ENCODE assay signal across 8 cellular contexts in genomic region chr16:75026227-75026891, GRCh38. TPM values are rescaled to one million over a fixed set of nuclear protein-coding genes. Genes with fewer than 3 reads are reported as not detected.
DNase-seq lines count a peak whose midpoint lies in the region; ATAC-seq and TF ChIP-seq lines count a peak whose summit lies in the region.
"Not testable (repeated sequence)": the region's sequence is repeated elsewhere in the genome, so short reads cannot be mapped to it uniquely, and the experiment has no call there.

No MANE protein-coding gene starts in this region.

- not testable (repeated sequence) for TF ChIP-seq CTCF in HEK293 (tag by site-specific recombination; IDR thresholded peaks at IDR 0.05); colonic mucosa (IDR thresholded peaks at IDR 0.05); parathyroid adenoma (IDR thresholded peaks at IDR 0.05); suprapubic skin (IDR thresholded peaks at IDR 0.05)

- H3K9ac ChIP-seq in colonic mucosa (ENCODE audit: low read depth in 2 of 2, low read length in 2 of 2); parathyroid adenoma: not testable (repeated sequence)

- not testable (repeated sequence) for H3K9me3 ChIP-seq in HEK293 (ENCODE audit: control insufficient read depth, insufficient read depth, low read depth, low read length); colonic mucosa; parathyroid adenoma (ENCODE audit: control insufficient read depth, low read length); suprapubic skin

- not testable (repeated sequence) for H3K27ac ChIP-seq in HEK293 (ENCODE audit: extremely low read depth, low read depth, low read length)
- H3K27ac ChIP-seq in colonic mucosa (peak overlapping the region; percentile 22), parathyroid adenoma (peak overlapping the region; percentile 55), suprapubic skin (peak overlapping the region; percentile 72)

- POLR2A ChIA-PET in HEK293 (lab: Yijun Ruan, JAX), result interaction anchor here (0.6 kb wide), 1 partner anchor 391 kb away, joined by 7 read pairs; no protein-coding TSS in a partner anchor

- not testable (repeated sequence) for TF ChIP-seq EP300 in suprapubic skin (IDR thresholded peaks at IDR 0.05)

- H3K27me3 ChIP-seq in colonic mucosa; parathyroid adenoma (ENCODE audit: control insufficient read depth, insufficient read depth, low read length); suprapubic skin: not testable (repeated sequence)

- ATAC-seq in SK-N-SH treated with all-trans-retinoic acid at 6 μM for 48 hours (peak; percentile 19; the same call in 1 of the 3 replicates), left lobe of liver (peak; percentile 77)

- not testable (repeated sequence) for H3K36me3 ChIP-seq in HEK293 (ENCODE audit: control insufficient read depth in 2 of 2, insufficient read depth in 1 of 2, low read length in 2 of 2); colonic mucosa; parathyroid adenoma (ENCODE audit: control insufficient read depth, insufficient read depth, low read length); suprapubic skin

- peaks cover 34% of the 10 kb centered on the region for H3K79me2 ChIP-seq in parathyroid adenoma

- not testable (repeated sequence) for H3K4me3 ChIP-seq in HEK293 (ENCODE audit: low read depth, low read length); colonic mucosa; parathyroid adenoma (ENCODE audit: low read depth, low read length); suprapubic skin

- H3K4me1 ChIP-seq in HEK293 (ENCODE audit: control insufficient read depth, insufficient read depth, low read length); colonic mucosa; parathyroid adenoma: not testable (repeated sequence)
- H3K4me1 ChIP-seq in suprapubic skin, result peaks cover 14% of the 10 kb centered on the region

- 67% methylated on average over 10 of the region's 10 CpGs for WGBS in suprapubic skin

- not testable (repeated sequence) for H2AFZ ChIP-seq in parathyroid adenoma

- DNase-seq in AG08395 (ENCODE audit: low spot score) (peak; percentile 81), fibroblast of the conjunctiva (ENCODE audit: low read depth) (peak; percentile 88)
- DNase-seq in colonic mucosa; left lobe of liver (ENCODE audit: low spot score); suprapubic skin (ENCODE audit: low spot score in 2 of 2): not testable (repeated sequence)

- CTCF ChIA-PET in HEK293 (lab: Yijun Ruan, JAX), result interaction anchor here (0.7 to 1.0 kb wide), 2 partner anchors 14 to 28 kb away, joined by 4 read pairs; partner anchors contain the start of gene ZNRF1

- H3K4me2 ChIP-seq in parathyroid adenoma (ENCODE audit: low read length), result not testable (repeated sequence)

- TF ChIP-seq POLR2A in suprapubic skin (IDR thresholded peaks at IDR 0.05), result not testable (repeated sequence)

- intact Hi-C loops in colonic mucosa (cut with DNase I), result not testable (repeated sequence)

TF ChIP-seq in HEK293, 187 proteins besides CTCF, POLR2A, EP300 and RAD21:
- TF ChIP-seq PRDM1 (tag by site-specific recombination; IDR thresholded peaks at IDR 0.05), result peak; percentile 43; the same call in 1 of the 2 replicates
- TF ChIP-seq, protein P1, sequence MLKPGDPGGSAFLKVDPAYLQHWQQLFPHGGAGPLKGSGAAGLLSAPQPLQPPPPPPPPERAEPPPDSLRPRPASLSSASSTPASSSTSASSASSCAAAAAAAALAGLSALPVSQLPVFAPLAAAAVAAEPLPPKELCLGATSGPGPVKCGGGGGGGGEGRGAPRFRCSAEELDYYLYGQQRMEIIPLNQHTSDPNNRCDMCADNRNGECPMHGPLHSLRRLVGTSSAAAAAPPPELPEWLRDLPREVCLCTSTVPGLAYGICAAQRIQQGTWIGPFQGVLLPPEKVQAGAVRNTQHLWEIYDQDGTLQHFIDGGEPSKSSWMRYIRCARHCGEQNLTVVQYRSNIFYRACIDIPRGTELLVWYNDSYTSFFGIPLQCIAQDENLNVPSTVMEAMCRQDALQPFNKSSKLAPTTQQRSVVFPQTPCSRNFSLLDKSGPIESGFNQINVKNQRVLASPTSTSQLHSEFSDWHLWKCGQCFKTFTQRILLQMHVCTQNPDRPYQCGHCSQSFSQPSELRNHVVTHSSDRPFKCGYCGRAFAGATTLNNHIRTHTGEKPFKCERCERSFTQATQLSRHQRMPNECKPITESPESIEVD (tag by site-specific recombination; IDR thresholded peaks at IDR 0.05), result peak; percentile 70; the same call in 1 of the 2 replicates

RNA-seq across cellular contexts. Expression of gene ZNRF1, which starts 27.5 kb away (rescaled TPM):
- total RNA-seq in colonic mucosa, result 10 to 100 TPM; 27.7 to 29.7 TPM
- 14.0 TPM for total RNA-seq in left lobe of liver
- total RNA-seq in suprapubic skin, result 10 to 100 TPM; 13.0 to 16.7 (median 15.8) TPM

RNA-seq across cellular contexts. Expression of gene WDR59, which starts 41.4 kb away (rescaled TPM):
- 10 to 100 TPM; 46.5 to 48.3 TPM for total RNA-seq in colonic mucosa
- 51.9 TPM for total RNA-seq in left lobe of liver
- 100 to 1,000 TPM in 1 of 4 donors, 10 to 100 TPM in 3; 26.2 to 153 (median 59.1) TPM for total RNA-seq in suprapubic skin
